Comparison of ENCODE assay signal across 18 cellular contexts in the genomic region with DNA sequence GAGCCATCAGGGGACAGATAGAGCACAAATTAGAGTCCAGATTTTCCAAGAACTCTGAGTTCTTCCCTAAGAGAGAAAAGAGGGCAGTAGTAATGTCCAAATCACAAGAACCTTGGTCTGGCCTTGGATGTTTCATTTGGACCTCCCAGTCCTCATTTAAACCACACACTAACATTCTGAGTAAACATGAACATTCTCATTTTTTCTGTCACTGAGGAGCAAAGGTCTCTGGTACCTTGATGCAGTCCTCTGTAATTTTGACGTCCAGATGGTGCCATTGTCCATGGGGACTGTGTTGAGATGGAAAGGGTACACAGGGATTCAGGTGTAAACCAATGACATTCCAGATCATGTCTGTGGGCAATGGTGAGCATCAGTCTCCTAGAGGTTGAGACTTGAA.
DNase-seq lines count a peak whose midpoint lies in the region; ATAC-seq and TF ChIP-seq lines count a peak whose summit lies in the region.
"Had no signal": no experiment of that assay in that cellular context is flagged by ENCODE, and none has a peak within 500 bp of the region (broad histone marks: within the 10 kb centered on the region; RNA-seq: fewer than 3 reads in every experiment).

No MANE protein-coding gene starts in this region.

- no peak overlapping the region for H3K4ac ChIP-seq in H9 (ENCODE audit: low read depth, low read length)

- H3K4me3 ChIP-seq in breast epithelium (no peak overlapping the region), adipocyte (ENCODE audit: low read length) (peak overlapping the region; percentile 5), psoas muscle (no peak overlapping the region), transverse colon (no peak overlapping the region)
- H3K4me3 ChIP-seq: HAP-1, SK-N-MC had no signal

- H3K4me1 ChIP-seq in breast epithelium (no peaks in the 10 kb centered on the region), adipocyte (ENCODE audit: control insufficient read depth, insufficient read depth, low read length) (peaks cover 33% of the 10 kb centered on the region), psoas muscle (no peaks in the 10 kb centered on the region), transverse colon (peaks cover 0 to 4% (median 0%) of the 10 kb centered on the region in 4 donors), H9 (ENCODE audit: insufficient read depth, low read length) (no peaks in the 10 kb centered on the region)
- H3K4me1 ChIP-seq: HAP-1 had no signal

- no peak overlapping the region for H2BK5ac ChIP-seq in H9 (ENCODE audit: insufficient read length, low read length)

- no peak overlapping the region for H4K5ac ChIP-seq in H9 (ENCODE audit: insufficient read length, low read depth, low read length)

- H3T11ph ChIP-seq in H9 (ENCODE audit: low read length), result no peak overlapping the region

- H3K18ac ChIP-seq in H9 (ENCODE audit: insufficient read length, low read depth, low read length), result no peak overlapping the region

- H2BK15ac ChIP-seq in H9 (ENCODE audit: low read depth, low read length), result no peak overlapping the region

- H3K9me3 ChIP-seq in breast epithelium (no peaks in the 10 kb centered on the region), adipocyte (ENCODE audit: control insufficient read depth, low read length) (no peaks in the 10 kb centered on the region), psoas muscle (no peaks in the 10 kb centered on the region), transverse colon (no peaks in the 10 kb centered on the region), H9 (ENCODE audit: control insufficient read depth, low read depth, low read length) (no peaks in the 10 kb centered on the region)
- H3K9me3 ChIP-seq: HAP-1 had no signal

- TF ChIP-seq POLR2A in breast epithelium (IDR thresholded peaks at IDR 0.05) (no peak), transverse colon (IDR thresholded peaks at IDR 0.05) (no peak)

- H3K27me3 Mint-ChIP-seq in MCF 10A (ENCODE audit: insufficient read depth, unreplicated experiment) (peaks cover 9% of the 10 kb centered on the region), H9 (ENCODE audit: low read depth) (peaks cover 27% of the 10 kb centered on the region)

- POLR2A ChIA-PET in MCF 10A (lab: Yijun Ruan, JAX), result no interaction called here

- no peak overlapping the region for H2AFZ ChIP-seq in H9 (ENCODE audit: low read length)

- no peaks in the 10 kb centered on the region for H3K36me3 ChIP-seq in breast epithelium
- no peaks in the 10 kb centered on the region for H3K36me3 ChIP-seq in adipocyte (ENCODE audit: control insufficient read depth, insufficient read depth, low read length, severe bottlenecking)
- H3K36me3 ChIP-seq in psoas muscle (ENCODE audit: insufficient read depth in 1 of 2, low read depth in 1 of 2), result no peaks in the 10 kb centered on the region
- no peaks in the 10 kb centered on the region for H3K36me3 ChIP-seq in transverse colon
- H3K36me3 ChIP-seq: HAP-1 had no signal

- no peaks in the 10 kb centered on the region for H3K27me3 ChIP-seq in breast epithelium
- no peaks in the 10 kb centered on the region for H3K27me3 ChIP-seq in adipocyte (replicated peaks; ENCODE audit: control insufficient read depth, insufficient read depth, low read length)
- no peaks in the 10 kb centered on the region for H3K27me3 ChIP-seq in psoas muscle (ENCODE audit: insufficient read depth in 3 of 3, low read length in 2 of 3)
- no peaks in the 10 kb centered on the region for H3K27me3 ChIP-seq in transverse colon
- no peaks in the 10 kb centered on the region for H3K27me3 ChIP-seq in H9 (ENCODE audit: insufficient read depth, low read length)

- BruUV-seq in MCF 10A (replicated peaks; lab: Mats Ljungman, UMichigan), result no TSS peak

- no peak overlapping the region for H4K8ac ChIP-seq in H9 (replicated peaks; ENCODE audit: insufficient read length, low read depth, low read length)

- DNase-seq in breast epithelium (ENCODE audit: low spot score in 2 of 2) (no peak), MCF 10A (ENCODE audit: unreplicated experiment) (no peak), adipocyte (ENCODE audit: low read depth) (no peak), psoas muscle (no peak), transverse colon (no peak), H9 (no peak), NCI-H1417 treated with DMSO at 0.1 percent for 48 hours (lab: John Stamatoyannopoulos, UW) (no peak), NOMO-1 treated with dmso at 0.1 percent for 144 hours (lab: John Stamatoyannopoulos, UW; ENCODE audit: unreplicated experiment) (no peak)
- DNase-seq: DMS 273 treated with DMSO at 0.1 percent for 48 hours; DND-41; NCI-H1092 treated with DMSO at 0.1 percent for 48 hours; NCI-H2081 treated with DMSO at 0.1 percent for 48 hours; NCI-H446 treated with DMSO at 0.1 percent for 48 hours; NK-92 treated with Interleukin-12 subunit alpha and Interleukin-12 subunit beta, amount 100 ng/mL, for 24 hours; SHP77 had no signal

- H3K4me2 ChIP-seq in H9 (ENCODE audit: insufficient read depth, insufficient read length, low read length), result no peak overlapping the region

- no peaks in the 10 kb centered on the region for H3K79me1 ChIP-seq in H9 (ENCODE audit: insufficient read depth, low read depth, low read length, poor library complexity, severe bottlenecking)

- H4K91ac ChIP-seq in H9 (ENCODE audit: insufficient read length, low read depth, low read length), result no peak overlapping the region

- intact Hi-C loops in breast epithelium (cut with DNase I; ENCODE audit: low total_unique reads) (no loop called here), MCF 10A (cut with micrococcal nuclease) (loop anchor here (5.0 kb wide), 1 partner anchor 539 kb away; no protein-coding TSS in a partner anchor), psoas muscle (cut with DNase I) (loop anchor here (5.0 kb wide), 5 partner anchors 169 to 671 kb away; no protein-coding TSS in a partner anchor), transverse colon (cut with DNase I; ENCODE audit: low total_unique reads) (loop anchor here (10.0 kb wide), 1 partner anchor 674 kb away; no protein-coding TSS in a partner anchor)

- no peak overlapping the region for H2AK5ac ChIP-seq in H9 (ENCODE audit: insufficient read length, low read length)

- no peak overlapping the region for H2BK12ac ChIP-seq in H9 (ENCODE audit: insufficient read length, low read depth, low read length)

- no peak for ATAC-seq in psoas muscle

- in situ Hi-C loops in transverse colon (cut with MboI; ENCODE audit: low pct_ligation_motif_present in 1 of 4, low pct_unique_long_range_greater_than_20kb in 1 of 4, low sequenced_read_pairs in 3 of 4), result loop anchor here (10.0 to 25.0 kb wide), 3 partner anchors 166 to 661 kb away; partner anchors contain the start of gene PHYHIPL (in 1 of the 4)

- H3K9me3 Mint-ChIP-seq in MCF 10A (ENCODE audit: unreplicated experiment), result no peaks in the 10 kb centered on the region
- H3K9me3 Mint-ChIP-seq in H9, result no peaks in the 10 kb centered on the region

- no peak overlapping the region for H3K14ac ChIP-seq in H9 (ENCODE audit: insufficient read depth, low read length)

- H3K4me1 Mint-ChIP-seq in MCF 10A (ENCODE audit: insufficient read depth, unreplicated experiment) (peaks cover 6% of the 10 kb centered on the region), H9 (no peaks in the 10 kb centered on the region)

- no peak overlapping the region for H2BK120ac ChIP-seq in H9 (ENCODE audit: low read depth, low read length, poor library complexity, severe bottlenecking)

- no peak overlapping the region for H2BK20ac ChIP-seq in H9 (ENCODE audit: low read depth, low read length, poor library complexity, severe bottlenecking)

- H4K20me1 ChIP-seq in H9 (ENCODE audit: control insufficient read depth, insufficient read depth, insufficient read length), result no peaks in the 10 kb centered on the region

- no peak overlapping the region for H3K56ac ChIP-seq in H9 (ENCODE audit: insufficient read length, low read depth, low read length)

- H3K36me3 Mint-ChIP-seq in MCF 10A (ENCODE audit: insufficient read depth, unreplicated experiment) (no peaks in the 10 kb centered on the region), H9 (ENCODE audit: insufficient read depth in 1 of 3, low read depth in 3 of 3) (no peaks in the 10 kb centered on the region)

- no peak overlapping the region for H3K23ac ChIP-seq in H9 (ENCODE audit: insufficient read length, low read depth, low read length)

- 58 to 65% (median 59%) methylated on average over 1 of the region's 1 CpG for WGBS in psoas muscle, 3 donors
- WGBS in transverse colon (ENCODE audit: low coverage in 1 of 2), 2 donors, result 0 to 73% methylated on average over 1 of the region's 1 CpG
- WGBS in H9 (ENCODE audit: extremely low coverage, insufficient read length, low lambda C conversion rate), result no CpG with 5 or more reads among the region's 1 CpG

- H3K27ac Mint-ChIP-seq in MCF 10A (ENCODE audit: low read depth, unreplicated experiment) (no peak overlapping the region), H9 (no peak overlapping the region)

- TF ChIP-seq CTCF in breast epithelium (IDR thresholded peaks at IDR 0.05) (no peak), MCF 10A (IDR thresholded peaks at IDR 0.05; ENCODE audit: unreplicated experiment) (no peak), psoas muscle (IDR thresholded peaks at IDR 0.05) (no peak), transverse colon (IDR thresholded peaks at IDR 0.05) (no peak), H9 (conservative IDR thresholded peaks at IDR 0.05) (no peak)

- H3K9ac ChIP-seq in adipocyte (ENCODE audit: low read length), result peak overlapping the region; percentile 70
- H3K9ac ChIP-seq in H9 (ENCODE audit: extremely low read depth, insufficient read length, low read length), result no peak overlapping the region

- no peak for TF ChIP-seq EP300 in transverse colon (IDR thresholded peaks at IDR 0.05; ENCODE audit: low read depth)

- H3K23me2 ChIP-seq in H9 (ENCODE audit: insufficient read length, low read depth, low read length, poor library complexity, severe bottlenecking), result no peaks in the 10 kb centered on the region

- CTCF ChIA-PET in MCF 10A (lab: Yijun Ruan, JAX), result interaction anchor here (0.5 to 3.0 kb wide), 16 partner anchors 10 to 673 kb away, joined by 3 to 23 read pairs (median 6); no protein-coding TSS in a partner anchor

- no peak overlapping the region for H3K4me3 Mint-ChIP-seq in MCF 10A (ENCODE audit: unreplicated experiment)
- no peak overlapping the region for H3K4me3 Mint-ChIP-seq in H9

- no peaks in the 10 kb centered on the region for H3K79me2 ChIP-seq in H9 (ENCODE audit: insufficient read depth, low read length)

- H3K27ac ChIP-seq in breast epithelium (peak overlapping the region; percentile 69 to 75), psoas muscle (peak overlapping the region; percentile 39), transverse colon (peak overlapping the region in 3 of 4 donors; percentile 32 to 61 (median 52)), H9 (ENCODE audit: insufficient read length, low read depth, low read length) (no peak overlapping the region)
- H3K27ac ChIP-seq: 22Rv1, SK-N-MC had no signal
